Comparison of ENCODE assay signal across 8 cellular contexts in the genomic region with DNA sequence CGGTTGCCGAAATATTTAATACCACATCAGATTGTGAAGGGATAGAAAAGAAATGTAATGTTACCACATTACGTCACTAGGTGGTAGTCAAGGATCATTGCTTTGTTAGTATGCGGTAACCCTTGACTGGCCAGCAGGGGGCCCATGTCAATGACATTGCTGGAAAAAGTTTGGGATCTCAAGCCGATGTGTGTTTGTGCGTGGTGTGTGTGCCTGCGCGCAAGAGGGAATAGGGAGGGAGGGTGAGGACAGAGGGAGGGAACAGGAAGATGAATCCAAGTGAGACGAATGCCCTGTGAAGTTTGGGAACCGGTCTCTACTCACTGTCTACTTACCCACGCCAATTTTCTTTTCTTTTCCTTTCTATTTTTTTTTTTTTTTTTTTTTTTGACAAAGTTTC. TPM values are rescaled to one million over a fixed set of nuclear protein-coding genes. Genes with fewer than 3 reads are reported as not detected.
DNase-seq lines count a peak whose midpoint lies in the region; ATAC-seq and TF ChIP-seq lines count a peak whose summit lies in the region.

No MANE protein-coding gene starts in this region.

- peaks cover 16% of the 10 kb centered on the region for H3K9me3 Mint-ChIP-seq in activated CD4-positive, alpha-beta memory T cell treated with anti-CD3 and anti-CD28 coated beads for 36 hours
- no peaks in the 10 kb centered on the region for H3K9me3 Mint-ChIP-seq in endodermal cell

- POLR2A ChIA-PET in activated CD4-positive, alpha-beta memory T cell treated with anti-CD3 and anti-CD28 coated beads for 36 hours (lab: Charles Lee), result no interaction called here

- H3K36me3 ChIP-seq in endodermal cell (ENCODE audit: control insufficient read depth, insufficient read depth, low read length) (no peaks in the 10 kb centered on the region), mucosa of descending colon (ENCODE audit: low read depth) (no peaks in the 10 kb centered on the region)

- ATAC-seq in GM19452 (IDR thresholded peaks at IDR 0.05; ENCODE audit: unreplicated experiment) (peak; percentile 90), HG03558 (IDR thresholded peaks at IDR 0.05; ENCODE audit: extremely low read depth, unreplicated experiment) (peak; percentile 89), mucosa of descending colon (peak; percentile 83)

- no peak overlapping the region for H3K27ac Mint-ChIP-seq in activated CD4-positive, alpha-beta memory T cell treated with anti-CD3 and anti-CD28 coated beads for 36 hours
- peak overlapping the region; percentile 65 for H3K27ac Mint-ChIP-seq in endodermal cell

- H3K4me1 ChIP-seq in endodermal cell (ENCODE audit: control insufficient read depth, insufficient read depth, low read length), result no peaks in the 10 kb centered on the region
- peaks cover 12% of the 10 kb centered on the region for H3K4me1 ChIP-seq in mucosa of descending colon (ENCODE audit: low read depth)

- DNase-seq in CMK (ENCODE audit: low read depth) (peak; percentile 56), NCI-H774 (lab: John Stamatoyannopoulos, UW) (peak; percentile 73), endodermal cell (peak; percentile 88), mucosa of descending colon (peak; percentile 69 to 81 (median 72))
- peak; percentile 69 for DNase-seq in activated CD4-positive, alpha-beta memory T cell treated with anti-CD3 and anti-CD28 coated beads for 36 hours
- DNase-seq in stimulated activated CD8-positive, alpha-beta memory T cell treated with anti-CD3 and anti-CD28 coated beads, Interleukin-7, amount 100 ng/mL, for 24 hours (ENCODE audit: low read depth), result peak; percentile 26

- H3K9me3 ChIP-seq in endodermal cell (ENCODE audit: control insufficient read depth, low read length) (no peaks in the 10 kb centered on the region), mucosa of descending colon (no peaks in the 10 kb centered on the region)

- TF ChIP-seq CTCF in endodermal cell (conservative IDR thresholded peaks at IDR 0.05) (peak; percentile 98), mucosa of descending colon (IDR thresholded peaks at IDR 0.05) (peak; percentile 77)

- H3K27me3 ChIP-seq in endodermal cell (ENCODE audit: control insufficient read depth, insufficient read depth, low read length, poor library complexity, severe bottlenecking), result peaks cover 8% of the 10 kb centered on the region

- H3K36me3 Mint-ChIP-seq in activated CD4-positive, alpha-beta memory T cell treated with anti-CD3 and anti-CD28 coated beads for 36 hours, result no peaks in the 10 kb centered on the region
- no peaks in the 10 kb centered on the region for H3K36me3 Mint-ChIP-seq in endodermal cell (ENCODE audit: low read depth)

- H3K4me3 Mint-ChIP-seq in activated CD4-positive, alpha-beta memory T cell treated with anti-CD3 and anti-CD28 coated beads for 36 hours, result peak overlapping the region; percentile 19
- H3K4me3 Mint-ChIP-seq in endodermal cell, result peak overlapping the region; percentile 21

- WGBS in endodermal cell (ENCODE audit: insufficient coverage in 1 of 2, insufficient read length in 1 of 2), 2 experiments, result 15 to 18% methylated on average over 5 to 10 of the region's 11 CpGs

- H3K9ac ChIP-seq in endodermal cell (ENCODE audit: extremely low read depth, low read length, poor library complexity, severe bottlenecking), result no peak overlapping the region

- no peak overlapping the region for H3K27ac ChIP-seq in endodermal cell (ENCODE audit: low read depth, low read length)

- H3K27me3 Mint-ChIP-seq in activated CD4-positive, alpha-beta memory T cell treated with anti-CD3 and anti-CD28 coated beads for 36 hours, result peaks cover 3% of the 10 kb centered on the region
- H3K27me3 Mint-ChIP-seq in endodermal cell (ENCODE audit: insufficient read depth), result peaks cover 2% of the 10 kb centered on the region

- intact Hi-C loops in activated CD4-positive, alpha-beta memory T cell treated with anti-CD3 and anti-CD28 coated beads for 36 hours (cut with micrococcal nuclease), result loop anchor here (1.0 to 10.0 kb wide), 5 partner anchors 104 to 831 kb away; no protein-coding TSS in a partner anchor
- intact Hi-C loops in mucosa of descending colon (cut with DNase I, micrococcal nuclease), result loop anchor here (5.0 to 10.0 kb wide), 2 partner anchors 484 to 486 kb away; no protein-coding TSS in a partner anchor

- H3K4me1 Mint-ChIP-seq in activated CD4-positive, alpha-beta memory T cell treated with anti-CD3 and anti-CD28 coated beads for 36 hours (ENCODE audit: low read depth), result peaks cover 4% of the 10 kb centered on the region
- H3K4me1 Mint-ChIP-seq in endodermal cell, result peaks cover 8% of the 10 kb centered on the region

- H3K4me3 ChIP-seq in endodermal cell (ENCODE audit: low read length), result no peak overlapping the region
- H3K4me3 ChIP-seq in mucosa of descending colon, result no peak overlapping the region

- CTCF ChIA-PET in activated CD4-positive, alpha-beta memory T cell treated with anti-CD3 and anti-CD28 coated beads for 36 hours (lab: Charles Lee), result interaction anchor here (0.6 to 7.9 kb wide), 31 partner anchors 8 to 672 kb away, joined by 3 to 55 read pairs (median 4); a partner anchor contains a TSS

RNA-seq across cellular contexts. Expression of a gene that starts 10.7 kb away (rescaled TPM):
- total RNA-seq in activated CD4-positive, alpha-beta memory T cell treated with anti-CD3 and anti-CD28 coated beads for 36 hours, result not detected
- total RNA-seq in endodermal cell, result not detected
- not detected for polyA plus RNA-seq in endodermal cell (2013, experiment 1 of 2)
- polyA plus RNA-seq in endodermal cell (2013, experiment 2 of 2), result not detected
- total RNA-seq in mucosa of descending colon, result under 1 TPM in 2 of 3 donors, not detected in 1; 0.24 to 0.98 TPM

RNA-seq across cellular contexts. Expression of a gene that starts 45.7 kb away (rescaled TPM):
- total RNA-seq in activated CD4-positive, alpha-beta memory T cell treated with anti-CD3 and anti-CD28 coated beads for 36 hours, result 10 to 100 TPM; 25.4 to 26.8 TPM
- total RNA-seq in endodermal cell, result 10 to 100 TPM; 26.0 to 29.6 TPM
- polyA plus RNA-seq in endodermal cell (2013, experiment 1 of 2), result 18.7 TPM
- 16.4 TPM for polyA plus RNA-seq in endodermal cell (2013, experiment 2 of 2)
- 10 to 100 TPM; 19.7 to 33.4 (median 27.2) TPM for total RNA-seq in mucosa of descending colon

Comparison
In these comparisons a context has a peak if more than half of its experiments do, and no peak if none do; other contexts are left out.
1. DNase-seq: peak in every context shown above with its lines; median percentile 88 in endodermal cell; 73 in NCI-H774; 72 in mucosa of descending colon; 69 in activated CD4-positive, alpha-beta memory T cell treated with anti-CD3 and anti-CD28 coated beads for 36 hours; 56 in CMK; 26 in stimulated activated CD8-positive, alpha-beta memory T cell treated with anti-CD3 and anti-CD28 coated beads, Interleukin-7, amount 100 ng/mL, for 24 hours.